1 cellular context compared by ENCODE assay signal in the genomic region with DNA sequence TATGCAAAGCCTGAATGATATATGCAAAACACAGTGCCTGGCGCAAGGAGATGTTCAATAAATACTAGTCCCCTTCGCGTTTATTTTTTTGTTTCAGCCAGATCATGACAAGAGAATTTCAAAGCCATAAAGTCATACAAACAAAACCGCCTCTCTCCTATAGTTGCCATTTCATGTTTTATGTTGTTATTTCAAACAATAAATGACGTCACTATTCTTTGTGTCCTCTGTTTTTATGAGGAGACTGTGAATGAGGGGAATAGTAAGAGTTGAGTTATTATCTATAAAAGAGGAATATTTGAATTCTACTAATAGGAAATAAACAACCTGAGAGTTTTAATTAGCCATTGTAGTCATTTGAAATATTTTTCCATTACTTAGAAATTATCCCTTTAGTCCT.
TF ChIP-seq lines count a peak whose summit lies in the region.

No MANE protein-coding gene starts in this region.

TF ChIP-seq in HEK293, 187 proteins besides CTCF, POLR2A, EP300 and RAD21 (continued from another document):
- TF ChIP-seq, protein P1, sequence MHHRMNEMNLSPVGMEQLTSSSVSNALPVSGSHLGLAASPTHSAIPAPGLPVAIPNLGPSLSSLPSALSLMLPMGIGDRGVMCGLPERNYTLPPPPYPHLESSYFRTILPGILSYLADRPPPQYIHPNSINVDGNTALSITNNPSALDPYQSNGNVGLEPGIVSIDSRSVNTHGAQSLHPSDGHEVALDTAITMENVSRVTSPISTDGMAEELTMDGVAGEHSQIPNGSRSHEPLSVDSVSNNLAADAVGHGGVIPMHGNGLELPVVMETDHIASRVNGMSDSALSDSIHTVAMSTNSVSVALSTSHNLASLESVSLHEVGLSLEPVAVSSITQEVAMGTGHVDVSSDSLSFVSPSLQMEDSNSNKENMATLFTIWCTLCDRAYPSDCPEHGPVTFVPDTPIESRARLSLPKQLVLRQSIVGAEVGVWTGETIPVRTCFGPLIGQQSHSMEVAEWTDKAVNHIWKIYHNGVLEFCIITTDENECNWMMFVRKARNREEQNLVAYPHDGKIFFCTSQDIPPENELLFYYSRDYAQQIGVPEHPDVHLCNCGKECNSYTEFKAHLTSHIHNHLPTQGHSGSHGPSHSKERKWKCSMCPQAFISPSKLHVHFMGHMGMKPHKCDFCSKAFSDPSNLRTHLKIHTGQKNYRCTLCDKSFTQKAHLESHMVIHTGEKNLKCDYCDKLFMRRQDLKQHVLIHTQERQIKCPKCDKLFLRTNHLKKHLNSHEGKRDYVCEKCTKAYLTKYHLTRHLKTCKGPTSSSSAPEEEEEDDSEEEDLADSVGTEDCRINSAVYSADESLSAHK (tag by site-specific recombination; IDR thresholded peaks at IDR 0.05) = no peak
- TF ChIP-seq, protein P2, sequence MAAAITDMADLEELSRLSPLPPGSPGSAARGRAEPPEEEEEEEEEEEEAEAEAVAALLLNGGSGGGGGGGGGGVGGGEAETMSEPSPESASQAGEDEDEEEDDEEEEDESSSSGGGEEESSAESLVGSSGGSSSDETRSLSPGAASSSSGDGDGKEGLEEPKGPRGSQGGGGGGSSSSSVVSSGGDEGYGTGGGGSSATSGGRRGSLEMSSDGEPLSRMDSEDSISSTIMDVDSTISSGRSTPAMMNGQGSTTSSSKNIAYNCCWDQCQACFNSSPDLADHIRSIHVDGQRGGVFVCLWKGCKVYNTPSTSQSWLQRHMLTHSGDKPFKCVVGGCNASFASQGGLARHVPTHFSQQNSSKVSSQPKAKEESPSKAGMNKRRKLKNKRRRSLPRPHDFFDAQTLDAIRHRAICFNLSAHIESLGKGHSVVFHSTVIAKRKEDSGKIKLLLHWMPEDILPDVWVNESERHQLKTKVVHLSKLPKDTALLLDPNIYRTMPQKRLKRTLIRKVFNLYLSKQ (tag by site-specific recombination; IDR thresholded peaks at IDR 0.05; ENCODE audit: borderline replicate concordance) = no peak
- TF ChIP-seq ZSCAN16 (tag by site-specific recombination; IDR thresholded peaks at IDR 0.05) (no peak), ZFP69B (tag by site-specific recombination; IDR thresholded peaks at IDR 0.05) (no peak), ZNF768 (tag by site-specific recombination; IDR thresholded peaks at IDR 0.05) (no peak), FEZF1 (tag by site-specific recombination; IDR thresholded peaks at IDR 0.05) (peak; percentile 62)
